In the genomic region with DNA sequence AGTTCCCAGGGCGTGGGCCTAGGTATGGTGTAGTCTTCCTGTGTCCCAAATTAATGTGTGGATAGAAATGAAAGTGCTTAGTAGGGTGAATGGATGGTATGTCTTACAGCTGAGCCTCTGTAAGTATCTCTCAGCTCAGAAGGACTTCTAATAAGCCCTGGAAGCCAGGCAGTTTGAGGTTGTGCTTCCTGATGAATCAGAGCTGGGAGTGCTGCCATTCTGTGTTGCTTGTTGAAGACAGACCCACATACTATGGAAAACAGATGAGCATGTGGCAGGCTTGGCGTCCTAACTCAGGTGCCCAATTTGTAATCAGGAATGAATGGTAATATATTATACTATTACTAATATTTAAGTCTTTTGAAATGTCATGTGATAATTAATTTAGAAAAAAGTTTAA, we compare ENCODE assay signal across 17 cellular contexts.
DNase-seq lines count a peak whose midpoint lies in the region; ATAC-seq and TF ChIP-seq lines count a peak whose summit lies in the region.
"Had no signal": no experiment of that assay in that cellular context is flagged by ENCODE, and none has a peak within 500 bp of the region (broad histone marks: within the 10 kb centered on the region; RNA-seq: fewer than 3 reads in every experiment).

No MANE protein-coding gene starts in this region.

- intact Hi-C loops in heart left ventricle (cut with DNase I) (no loop called here), Right ventricle myocardium inferior (cut with DNase I) (no loop called here), uterus (cut with DNase I; ENCODE audit: low total_unique reads) (no loop called here)

- peaks cover 2 to 12% (median 7%) of the 10 kb centered on the region in 4 donors for H3K4me1 Mint-ChIP-seq in naive thymus-derived CD8-positive, alpha-beta T cell
- H3K4me1 Mint-ChIP-seq: nephron had no signal

- H3K27ac ChIP-seq in heart left ventricle: peak overlapping the region in 3 of 12 donors; percentile 1 to 44 (median 11)
- H3K27ac ChIP-seq in foreskin keratinocyte: no peak overlapping the region
- H3K27ac ChIP-seq in uterus: peak overlapping the region; percentile 2 to 39
- H3K27ac ChIP-seq: spleen had no signal

- no peak overlapping the region for H3K27ac Mint-ChIP-seq in naive thymus-derived CD8-positive, alpha-beta T cell
- H3K27ac Mint-ChIP-seq: activated T-helper 2 cell treated with anti-CD3 and anti-CD28 coated beads, Interferon-gamma antibody, Interleukin-2, Interleukin-4, amounts not matched to agents 10 μg/mL and 5 μg/mL and 100 μg/mL, durations not matched to agents 14 hours and 24 hours and 36 hours; nephron; T-cell had no signal

- no peak overlapping the region for H3K4me3 Mint-ChIP-seq in naive thymus-derived CD8-positive, alpha-beta T cell
- H3K4me3 Mint-ChIP-seq: central memory CD8-positive, alpha-beta T cell; nephron; T-cell had no signal

- H3K36me3 Mint-ChIP-seq in naive thymus-derived CD8-positive, alpha-beta T cell: no peaks in the 10 kb centered on the region
- H3K36me3 Mint-ChIP-seq: T-cell had no signal

- WGBS in heart left ventricle, 4 donors: 76 to 91% (median 85%) methylated on average over 2 of the region's 2 CpGs

- H3K4me3 ChIP-seq in heart left ventricle: no peak overlapping the region
- no peak overlapping the region for H3K4me3 ChIP-seq in uterus
- H3K4me3 ChIP-seq: spleen had no signal

- H3K9me3 ChIP-seq in heart left ventricle (peaks cover 0 to 3% (median 0%) of the 10 kb centered on the region in 12 donors), uterus (no peaks in the 10 kb centered on the region)
- H3K9me3 ChIP-seq: spleen had no signal

- no peak for TF ChIP-seq POLR2A in heart left ventricle (IDR thresholded peaks at IDR 0.05)
- no peak for TF ChIP-seq POLR2A in uterus (IDR thresholded peaks at IDR 0.05)

- DNase-seq in heart left ventricle: peak in 1 of 5 donors; percentile 41
- no peak for DNase-seq in Right ventricle myocardium inferior (ENCODE audit: missing footprints)
- peak; percentile 35 for DNase-seq in amniotic epithelial cell (ENCODE audit: low read depth)
- DNase-seq in foreskin keratinocyte: peak; percentile 10 to 37
- DNase-seq in uterus: peak in 1 of 2 donors; percentile 50
- DNase-seq in naive thymus-derived CD8-positive, alpha-beta T cell: no peak
- no peak for DNase-seq in stimulated activated CD4-positive, alpha-beta T cell treated with anti-CD3 and anti-CD28 coated beads, Interleukin-1b, Interleukin-23, amount 100 ng/mL, for 48 hours
- DNase-seq in GM10266 (ENCODE audit: extremely low spot score): no peak
- DNase-seq: activated CD4-positive, alpha-beta T cell treated with anti-CD3 and anti-CD28 coated beads for 48 hours; kidney glomerular epithelial cell; NCI-H1092; OCI-M1; spleen; T-cell had no signal

- no peaks in the 10 kb centered on the region for H3K27me3 ChIP-seq in heart left ventricle
- H3K27me3 ChIP-seq in foreskin keratinocyte: no peaks in the 10 kb centered on the region
- no peaks in the 10 kb centered on the region for H3K27me3 ChIP-seq in uterus
- H3K27me3 ChIP-seq: spleen had no signal

- POLR2A ChIA-PET in naive thymus-derived CD8-positive, alpha-beta T cell (lab: Charles Lee): no interaction called here

- H3K9me3 Mint-ChIP-seq in naive thymus-derived CD8-positive, alpha-beta T cell: no peaks in the 10 kb centered on the region
- H3K9me3 Mint-ChIP-seq: central memory CD8-positive, alpha-beta T cell; nephron; T-cell had no signal

- H3K4me1 ChIP-seq in heart left ventricle (peaks cover 0 to 8% (median 0%) of the 10 kb centered on the region in 12 donors), foreskin keratinocyte (no peaks in the 10 kb centered on the region), uterus (no peaks in the 10 kb centered on the region)
- H3K4me1 ChIP-seq: spleen had no signal

- H3K36me3 ChIP-seq in heart left ventricle (peaks cover 0 to 97% (median 42%) of the 10 kb centered on the region in 9 donors), uterus (no peaks in the 10 kb centered on the region)
- H3K36me3 ChIP-seq: spleen had no signal

- no peak for TF ChIP-seq CTCF in heart left ventricle (IDR thresholded peaks at IDR 0.05)
- TF ChIP-seq CTCF in foreskin keratinocyte (conservative IDR thresholded peaks at IDR 0.05): no peak
- TF ChIP-seq CTCF in uterus (IDR thresholded peaks at IDR 0.05): no peak
- TF ChIP-seq CTCF in GM10266 (IDR thresholded peaks at IDR 0.05; ENCODE audit: control insufficient read depth, insufficient read depth, low read depth, missing control alignments): no peak

- ATAC-seq in heart left ventricle: peak in 3 of 4 donors; percentile 43 to 69 (median 62)
- ATAC-seq in Right ventricle myocardium inferior: no peak
- peak; percentile 41 for ATAC-seq in foreskin keratinocyte
- no peak for ATAC-seq in naive thymus-derived CD8-positive, alpha-beta T cell
- ATAC-seq: T-cell had no signal

- no peaks in the 10 kb centered on the region for H3K27me3 Mint-ChIP-seq in naive thymus-derived CD8-positive, alpha-beta T cell
- H3K27me3 Mint-ChIP-seq: T-cell had no signal

Comparison
In these comparisons a context has a peak if more than half of its experiments do, and no peak if none do; other contexts are left out.
1. ATAC-seq: peak in heart left ventricle (3 of 4) and foreskin keratinocyte (single experiment); none in Right ventricle myocardium inferior (single experiment) and naive thymus-derived CD8-positive, alpha-beta T cell (0 of 2).
2. DNase-seq: peak in amniotic epithelial cell (single experiment) and foreskin keratinocyte (2 of 2); none in Right ventricle myocardium inferior (single experiment), naive thymus-derived CD8-positive, alpha-beta T cell (0 of 10), stimulated activated CD4-positive, alpha-beta T cell treated with anti-CD3 and anti-CD28 coated beads, Interleukin-1b, Interleukin-23, amount 100 ng/mL, for 48 hours (single experiment) and GM10266 (single experiment).